In the genomic region with DNA sequence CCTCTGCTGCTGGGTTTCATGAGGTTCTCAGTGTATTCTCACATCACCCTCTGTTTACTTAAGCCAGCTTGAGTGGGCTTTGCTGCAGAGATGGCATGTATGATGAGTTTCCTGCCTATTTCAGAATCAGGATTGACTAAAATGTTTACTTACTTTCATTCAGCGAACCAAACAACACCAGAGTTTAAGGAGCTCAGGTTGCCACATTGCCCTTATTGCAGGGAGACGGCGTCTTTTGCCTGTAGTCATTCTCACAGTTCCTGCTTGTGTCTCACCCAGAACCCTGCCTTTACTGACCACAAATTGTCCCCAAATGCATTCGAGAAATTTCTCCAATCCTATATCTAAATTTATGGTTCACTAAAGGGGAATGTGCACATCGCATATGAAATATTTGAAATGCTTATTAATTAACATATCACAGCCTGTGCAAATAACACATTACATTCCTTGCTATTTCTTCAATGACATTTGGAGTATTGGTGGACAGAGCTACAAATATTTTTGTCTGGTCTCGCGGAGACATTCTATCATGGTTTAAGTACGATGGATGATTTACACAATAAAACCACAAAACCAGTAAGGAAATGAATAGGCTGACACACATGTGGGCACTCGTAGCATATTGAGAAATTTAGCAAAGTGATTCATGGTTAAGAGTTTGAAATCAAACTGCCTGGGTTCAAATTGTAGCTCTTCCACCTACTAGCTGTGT, we compare ENCODE assay signal across 10 cellular contexts.
DNase-seq lines count a peak whose midpoint lies in the region; TF ChIP-seq lines count a peak whose summit lies in the region.
"Had no signal": no experiment of that assay in that cellular context is flagged by ENCODE, and none has a peak within 500 bp of the region (broad histone marks: within the 10 kb centered on the region; RNA-seq: fewer than 3 reads in every experiment).

No MANE protein-coding gene starts in this region.

- intact Hi-C loops in posterior cingulate gyrus (cut with DNase I): no loop called here

- H3K4me1 Mint-ChIP-seq in activated T-cell treated with anti-CD3 and anti-CD28 coated beads, Interleukin-2, amount 50 U/mL, for 24 hours (ENCODE audit: low read depth): peaks cover 68% of the 10 kb centered on the region
- H3K4me1 Mint-ChIP-seq in stimulated activated naive CD8-positive, alpha-beta T cell treated with anti-CD3 and anti-CD28 coated beads, Interleukin-15, Interleukin-2, amounts not matched to agents 100 ng/mL and 50 ng/mL, for 24 hours (ENCODE audit: low read depth): peaks cover 65% of the 10 kb centered on the region

- peaks cover 4% of the 10 kb centered on the region for H3K9me3 Mint-ChIP-seq in activated T-cell treated with anti-CD3 and anti-CD28 coated beads, Interleukin-2, amount 50 U/mL, for 24 hours
- no peaks in the 10 kb centered on the region for H3K9me3 Mint-ChIP-seq in stimulated activated naive CD8-positive, alpha-beta T cell treated with anti-CD3 and anti-CD28 coated beads, Interleukin-15, Interleukin-2, amounts not matched to agents 100 ng/mL and 50 ng/mL, for 24 hours

- CTCF ChIA-PET in RWPE1 (lab: Yijun Ruan, JAX): no interaction called here

- H3K27ac Mint-ChIP-seq in activated T-cell treated with anti-CD3 and anti-CD28 coated beads, Interleukin-2, amount 50 U/mL, for 24 hours: peak overlapping the region; percentile 56
- peak overlapping the region; percentile 75 for H3K27ac Mint-ChIP-seq in stimulated activated naive CD8-positive, alpha-beta T cell treated with anti-CD3 and anti-CD28 coated beads, Interleukin-15, Interleukin-2, amounts not matched to agents 100 ng/mL and 50 ng/mL, for 24 hours

- POLR2A ChIA-PET in RWPE1 (lab: Yijun Ruan, JAX; ENCODE audit: low non-redundant PET): no interaction called here

- H3K27me3 Mint-ChIP-seq in activated T-cell treated with anti-CD3 and anti-CD28 coated beads, Interleukin-2, amount 50 U/mL, for 24 hours: peaks cover 3% of the 10 kb centered on the region
- peaks cover 4% of the 10 kb centered on the region for H3K27me3 Mint-ChIP-seq in stimulated activated naive CD8-positive, alpha-beta T cell treated with anti-CD3 and anti-CD28 coated beads, Interleukin-15, Interleukin-2, amounts not matched to agents 100 ng/mL and 50 ng/mL, for 24 hours

- peak overlapping the region; percentile 4; the same call in 1 of the 2 replicates for H3K27ac ChIP-seq in RWPE1
- H3K27ac ChIP-seq: left ventricle myocardium inferior had no signal

- H3K36me3 Mint-ChIP-seq in activated T-cell treated with anti-CD3 and anti-CD28 coated beads, Interleukin-2, amount 50 U/mL, for 24 hours (ENCODE audit: low read depth): no peaks in the 10 kb centered on the region
- H3K36me3 Mint-ChIP-seq in stimulated activated naive CD8-positive, alpha-beta T cell treated with anti-CD3 and anti-CD28 coated beads, Interleukin-15, Interleukin-2, amounts not matched to agents 100 ng/mL and 50 ng/mL, for 24 hours (ENCODE audit: low read depth): no peaks in the 10 kb centered on the region

- no peak for DNase-seq in activated T-cell treated with anti-CD3 and anti-CD28 coated beads, Interleukin-2, amount 50 U/mL, for 24 hours
- DNase-seq in activated T-cell treated with anti-CD3 and anti-CD28 coated beads for 4 hours (no peak), RWPE1 (ENCODE audit: low spot score) (peak; percentile 30), dedifferentiated amniotic fluid mesenchymal stem cell (ENCODE audit: extremely low spot score) (peak; percentile 46), NCI-H2196 (lab: John Stamatoyannopoulos, UW; ENCODE audit: unreplicated experiment) (no peak), posterior cingulate gyrus (no peak), retina (no peak)
- DNase-seq: left ventricle myocardium inferior, SIG-M5 had no signal

- peak overlapping the region; percentile 28 for H3K4me3 Mint-ChIP-seq in activated T-cell treated with anti-CD3 and anti-CD28 coated beads, Interleukin-2, amount 50 U/mL, for 24 hours
- no peak overlapping the region for H3K4me3 Mint-ChIP-seq in stimulated activated naive CD8-positive, alpha-beta T cell treated with anti-CD3 and anti-CD28 coated beads, Interleukin-15, Interleukin-2, amounts not matched to agents 100 ng/mL and 50 ng/mL, for 24 hours

- no peak for TF ChIP-seq CTCF in RWPE1 (conservative IDR thresholded peaks at IDR 0.05; ENCODE audit: low read depth)

Comparison
In these comparisons a context has a peak if more than half of its experiments do, and no peak if none do; other contexts are left out.
1. DNase-seq: peak in RWPE1 (single experiment) and dedifferentiated amniotic fluid mesenchymal stem cell (single experiment); none in activated T-cell treated with anti-CD3 and anti-CD28 coated beads, Interleukin-2, amount 50 U/mL, for 24 hours (single experiment), activated T-cell treated with anti-CD3 and anti-CD28 coated beads for 4 hours (single experiment), NCI-H2196 (single experiment), posterior cingulate gyrus (0 of 10) and retina (single experiment).